ENCODE assay signal across 8 cellular contexts in the genomic region with DNA sequence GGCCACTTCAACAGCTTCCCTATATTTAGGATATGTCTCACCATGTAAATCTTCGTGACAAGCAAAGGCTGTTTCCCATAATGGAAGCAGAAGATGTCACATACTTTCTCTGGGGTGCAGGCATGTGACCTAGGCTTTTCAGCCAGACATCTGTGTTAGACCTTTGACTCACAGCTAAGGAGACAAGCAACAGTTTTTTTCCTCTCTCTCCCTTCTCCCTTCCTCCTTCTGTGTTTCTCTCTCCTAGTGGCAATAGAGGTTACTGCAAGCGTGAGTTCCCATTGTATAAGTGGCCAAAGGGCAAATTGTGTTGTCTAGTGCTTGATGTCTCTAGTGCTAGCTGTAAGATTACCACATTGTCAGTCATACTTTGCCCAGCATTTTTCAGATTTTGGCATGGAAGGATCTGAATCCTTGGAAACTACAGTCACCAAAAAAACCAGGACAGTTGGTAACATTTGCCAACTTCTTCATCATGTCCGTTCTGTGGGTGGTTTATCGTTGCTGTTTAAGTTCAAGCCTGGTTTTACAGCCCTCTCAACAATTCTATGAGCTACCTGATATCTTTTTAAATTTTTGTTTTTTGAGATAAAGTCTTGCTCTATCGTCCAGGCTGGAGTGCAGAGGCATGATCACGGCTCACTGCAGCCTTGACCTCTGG. TPM values are rescaled to one million over a fixed set of nuclear protein-coding genes. Genes with fewer than 3 reads are reported as not detected.
DNase-seq lines count a peak whose midpoint lies in the region; ATAC-seq and TF ChIP-seq lines count a peak whose summit lies in the region.

No MANE protein-coding gene starts in this region.

- peak; percentile 26 for DNase-seq in BE2C
- peak; percentile 71 for DNase-seq in NCI-H69 (lab: John Stamatoyannopoulos, UW)
- DNase-seq in amniotic epithelial cell (ENCODE audit: low read depth): peak; percentile 72
- peak; percentile 53 for DNase-seq in iPS-NIHi11 (ENCODE audit: low spot score)
- no peak for DNase-seq in effector memory CD4-positive, alpha-beta T cell

- H3K4me3 ChIP-seq in BE2C (ENCODE audit: low read depth, low read length): no peak overlapping the region
- no peak overlapping the region for H3K4me3 ChIP-seq in effector memory CD4-positive, alpha-beta T cell (ENCODE audit: insufficient read depth, low read depth, low read length, poor library complexity, severe bottlenecking)

- no peaks in the 10 kb centered on the region for H3K36me3 ChIP-seq in BE2C
- H3K36me3 ChIP-seq in effector memory CD4-positive, alpha-beta T cell (ENCODE audit: control insufficient read depth, insufficient read depth, low read length): no peaks in the 10 kb centered on the region

- no peaks in the 10 kb centered on the region for H3K4me1 ChIP-seq in BE2C
- H3K4me1 ChIP-seq in effector memory CD4-positive, alpha-beta T cell (ENCODE audit: control insufficient read depth, insufficient read depth, low read length, poor library complexity, severe bottlenecking): no peaks in the 10 kb centered on the region

- no peak overlapping the region for H3K4me3 Mint-ChIP-seq in stimulated activated memory B cell treated with anti-CD40 and anti-IgM and Interleukin-4, amounts not matched to agents 10 μg/mL and 1 μg/mL and 100 μg/mL, for 72 hours

- no peak overlapping the region for H3K27ac ChIP-seq in effector memory CD4-positive, alpha-beta T cell (ENCODE audit: insufficient read depth, low read length, poor library complexity, severe bottlenecking)

- no peaks in the 10 kb centered on the region for H3K9me3 Mint-ChIP-seq in stimulated activated memory B cell treated with anti-CD40 and anti-IgM and Interleukin-4, amounts not matched to agents 10 μg/mL and 1 μg/mL and 100 μg/mL, for 72 hours

- H3K27me3 Mint-ChIP-seq in stimulated activated memory B cell treated with anti-CD40 and anti-IgM and Interleukin-4, amounts not matched to agents 10 μg/mL and 1 μg/mL and 100 μg/mL, for 72 hours: no peaks in the 10 kb centered on the region

- H3K27me3 ChIP-seq in BE2C: no peaks in the 10 kb centered on the region
- H3K27me3 ChIP-seq in effector memory CD4-positive, alpha-beta T cell (replicated peaks; ENCODE audit: control insufficient read depth, insufficient read depth, low read length, poor library complexity, severe bottlenecking): no peaks in the 10 kb centered on the region

- H3K27ac Mint-ChIP-seq in stimulated activated memory B cell treated with anti-CD40 and anti-IgM and Interleukin-4, amounts not matched to agents 10 μg/mL and 1 μg/mL and 100 μg/mL, for 72 hours: no peak overlapping the region

- peaks cover 15% of the 10 kb centered on the region for H3K4me1 Mint-ChIP-seq in stimulated activated memory B cell treated with anti-CD40 and anti-IgM and Interleukin-4, amounts not matched to agents 10 μg/mL and 1 μg/mL and 100 μg/mL, for 72 hours

- no peaks in the 10 kb centered on the region for H3K9me3 ChIP-seq in BE2C
- H3K9me3 ChIP-seq in effector memory CD4-positive, alpha-beta T cell (ENCODE audit: control insufficient read depth, low read length): no peaks in the 10 kb centered on the region

- no peaks in the 10 kb centered on the region for H3K36me3 Mint-ChIP-seq in stimulated activated memory B cell treated with anti-CD40 and anti-IgM and Interleukin-4, amounts not matched to agents 10 μg/mL and 1 μg/mL and 100 μg/mL, for 72 hours

- ATAC-seq in HG03175 (IDR thresholded peaks at IDR 0.05; ENCODE audit: unreplicated experiment): peak; percentile 72
- ATAC-seq in stimulated activated memory B cell treated with anti-CD40 and anti-IgM and Interleukin-4, amounts not matched to agents 10 μg/mL and 1 μg/mL and 100 μg/mL, for 72 hours: peak; percentile 72

- TF ChIP-seq CTCF in BE2C (IDR thresholded peaks at IDR 0.05; ENCODE audit: low read depth, low read length) (peak; percentile 90), GM12873 (IDR thresholded peaks at IDR 0.05; ENCODE audit: insufficient read depth, low read depth, low read length, missing control alignments) (peak; percentile 87)

RNA-seq across cellular contexts. Expression of gene RABGAP1L, which starts 44.4 kb away (rescaled TPM):
- 4.6 TPM for polyA plus RNA-seq in BE2C (2012; ENCODE audit: insufficient read depth, insufficient read length, low read depth)

Comparison
In these comparisons a context has a peak if more than half of its experiments do, and no peak if none do; other contexts are left out.
1. DNase-seq: peak in BE2C (single experiment), NCI-H69 (single experiment), amniotic epithelial cell (single experiment) and iPS-NIHi11 (single experiment); none in effector memory CD4-positive, alpha-beta T cell (0 of 3).